In the genomic region with DNA sequence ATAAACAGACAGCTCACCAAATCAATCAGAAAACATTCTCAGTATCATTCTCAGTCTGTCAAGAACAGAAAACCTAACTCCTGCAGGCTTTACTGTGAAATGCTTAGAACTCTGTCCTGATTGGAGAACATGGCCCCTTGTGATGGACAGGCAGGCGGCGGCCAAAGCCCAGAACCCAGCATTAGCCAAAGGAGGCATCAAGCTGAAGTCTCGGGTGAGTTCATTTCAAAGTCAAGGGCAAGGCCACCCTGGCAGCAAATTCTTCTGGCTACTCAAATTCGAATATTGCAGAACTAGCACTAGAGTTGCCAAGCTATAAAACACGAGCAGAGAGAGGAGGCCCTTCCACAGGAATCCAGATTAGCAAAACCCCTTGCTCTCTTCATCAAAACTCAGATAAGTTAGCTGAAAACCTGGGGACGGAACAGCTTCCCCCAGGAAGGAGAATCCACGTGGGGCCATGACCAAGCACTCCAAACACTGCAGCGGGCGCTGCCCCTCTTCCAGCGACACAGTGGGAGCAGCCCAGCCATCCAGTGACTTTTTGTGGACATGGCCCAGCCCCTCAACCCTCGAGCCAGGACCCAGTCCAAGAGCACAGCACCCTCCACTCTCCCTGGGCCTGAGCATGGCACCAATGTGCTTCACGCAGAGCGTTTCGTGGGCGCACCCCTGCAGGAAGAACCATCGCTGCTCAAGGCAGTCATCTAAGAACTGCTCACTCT, we compare ENCODE assay signal across 1 cellular context.
A peak's percentile ranks its signal among the peaks of the same experiment; 100 is the strongest.
TF ChIP-seq lines count a peak whose summit lies in the region.

No MANE protein-coding gene starts in this region.

TF ChIP-seq in K562, 482 proteins besides CTCF, POLR2A, EP300 and RAD21:
- TF ChIP-seq, protein P1, sequence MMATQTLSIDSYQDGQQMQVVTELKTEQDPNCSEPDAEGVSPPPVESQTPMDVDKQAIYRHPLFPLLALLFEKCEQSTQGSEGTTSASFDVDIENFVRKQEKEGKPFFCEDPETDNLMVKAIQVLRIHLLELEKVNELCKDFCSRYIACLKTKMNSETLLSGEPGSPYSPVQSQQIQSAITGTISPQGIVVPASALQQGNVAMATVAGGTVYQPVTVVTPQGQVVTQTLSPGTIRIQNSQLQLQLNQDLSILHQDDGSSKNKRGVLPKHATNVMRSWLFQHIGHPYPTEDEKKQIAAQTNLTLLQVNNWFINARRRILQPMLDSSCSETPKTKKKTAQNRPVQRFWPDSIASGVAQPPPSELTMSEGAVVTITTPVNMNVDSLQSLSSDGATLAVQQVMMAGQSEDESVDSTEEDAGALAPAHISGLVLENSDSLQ (IDR thresholded peaks at IDR 0.05), result peak; percentile 62
- no peak for TF ChIP-seq KLF16 (IDR thresholded peaks at IDR 0.05)
